Comparison of ENCODE assay signal across 12 cellular contexts in the genomic region with DNA sequence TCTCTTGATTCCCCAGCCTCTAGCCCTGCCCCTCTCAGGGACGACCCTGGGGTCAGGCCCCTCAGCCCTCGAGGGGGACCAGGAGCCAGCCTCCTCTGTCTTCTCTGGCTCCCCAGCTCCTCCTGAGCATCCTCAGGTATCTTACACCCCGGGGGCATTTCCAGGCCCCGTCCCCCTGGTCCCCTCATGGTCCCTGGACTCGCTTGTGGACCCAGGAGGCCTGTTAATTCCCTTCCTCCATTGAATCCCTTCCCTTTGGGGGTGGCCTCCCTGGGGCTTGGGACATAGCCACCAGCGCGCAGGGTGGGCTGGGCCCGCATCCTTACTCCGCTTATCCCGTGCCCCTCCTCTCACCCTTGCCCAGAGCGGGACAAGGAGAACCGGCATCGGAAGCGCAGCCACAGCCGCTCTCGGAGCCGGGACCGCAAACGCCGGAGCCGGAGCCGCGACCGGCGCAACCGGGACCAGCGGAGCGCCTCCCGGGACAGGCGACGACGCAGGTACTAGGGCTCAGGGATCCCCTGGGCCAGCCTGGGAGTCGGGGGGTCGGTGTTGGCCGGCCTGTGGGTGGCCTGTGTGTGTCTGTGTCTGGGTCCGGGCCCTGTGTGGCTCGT. TPM values are rescaled to one million over a fixed set of nuclear protein-coding genes. Genes with fewer than 3 reads are reported as not detected.
DNase-seq lines count a peak whose midpoint lies in the region; ATAC-seq and TF ChIP-seq lines count a peak whose summit lies in the region.
"Had no signal": no experiment of that assay in that cellular context is flagged by ENCODE, and none has a peak within 500 bp of the region (broad histone marks: within the 10 kb centered on the region; RNA-seq: fewer than 3 reads in every experiment).

No MANE protein-coding gene starts in this region.

- no peak overlapping the region for H3K18ac ChIP-seq in trophoblast cell (ENCODE audit: low read length)

- peaks cover 12% of the 10 kb centered on the region for H3K79me1 ChIP-seq in trophoblast cell (ENCODE audit: low read length)

- peaks cover 37% of the 10 kb centered on the region for H4K20me1 ChIP-seq in DOHH2 (ENCODE audit: control insufficient read depth, insufficient read depth, low read depth, low read length)

- no peaks in the 10 kb centered on the region for H3K27me3 ChIP-seq in DOHH2 (ENCODE audit: control insufficient read depth, low read length)
- no peaks in the 10 kb centered on the region for H3K27me3 ChIP-seq in NT2/D1 (ENCODE audit: insufficient read depth, insufficient read length)
- no peaks in the 10 kb centered on the region for H3K27me3 ChIP-seq in trophoblast cell (ENCODE audit: insufficient read depth, low read length)
- H3K27me3 ChIP-seq: gastroesophageal sphincter, sigmoid colon had no signal

- TF ChIP-seq CTCF in DOHH2 (IDR thresholded peaks at IDR 0.05; ENCODE audit: low read depth, low read length, poor library complexity, severe bottlenecking) (no peak), chondrocyte (IDR thresholded peaks at IDR 0.05) (no peak)

- peak overlapping the region; percentile 98 for H3K4ac ChIP-seq in trophoblast cell (ENCODE audit: low read depth, low read length)

- H4K8ac ChIP-seq in trophoblast cell (ENCODE audit: low read depth, low read length): no peak overlapping the region

- peaks cover 32% of the 10 kb centered on the region for H3K4me1 ChIP-seq in DOHH2 (ENCODE audit: control insufficient read depth, low read length)
- H3K4me1 ChIP-seq in NT2/D1 (ENCODE audit: insufficient read depth, insufficient read length): peaks cover 13% of the 10 kb centered on the region
- H3K4me1 ChIP-seq in trophoblast cell (ENCODE audit: control insufficient read depth in 1 of 2, insufficient read depth in 2 of 2, low read length in 2 of 2): peaks cover 3 to 10% of the 10 kb centered on the region in 2 experiments

- no peak overlapping the region for H3K14ac ChIP-seq in trophoblast cell (ENCODE audit: low read length)

- no peak for ATAC-seq in GM19467 (IDR thresholded peaks at IDR 0.05; ENCODE audit: unreplicated experiment)
- ATAC-seq: gastroesophageal sphincter had no signal

- peaks cover 91% of the 10 kb centered on the region for H3K36me3 ChIP-seq in DOHH2 (ENCODE audit: control insufficient read depth, low read length)
- peaks cover 81% of the 10 kb centered on the region for H3K36me3 ChIP-seq in NT2/D1 (ENCODE audit: insufficient read depth, insufficient read length, low read length)
- H3K36me3 ChIP-seq in trophoblast cell (ENCODE audit: control insufficient read depth in 1 of 2, insufficient read depth in 2 of 2, low read length in 2 of 2): peaks cover 59 to 64% of the 10 kb centered on the region in 2 experiments

- H3K79me2 ChIP-seq in DOHH2 (ENCODE audit: control insufficient read depth, low read length) (peaks cover 91% of the 10 kb centered on the region), trophoblast cell (ENCODE audit: control insufficient read depth, insufficient read depth, low read length, poor library complexity) (peaks cover 46% of the 10 kb centered on the region)

- H3K9ac ChIP-seq in NT2/D1 (ENCODE audit: insufficient read length, low read depth): peak overlapping the region; percentile 32
- H3K9ac ChIP-seq in trophoblast cell (ENCODE audit: low read length): no peak overlapping the region

- H2AK5ac ChIP-seq in trophoblast cell (ENCODE audit: low read length): no peak overlapping the region

- no peak overlapping the region for H4K91ac ChIP-seq in trophoblast cell (ENCODE audit: low read depth, low read length)

- WGBS in trophoblast cell (ENCODE audit: extremely low coverage, insufficient coverage, insufficient read length): no CpG with 5 or more reads among the region's 37 CpGs

- H3K4me3 Mint-ChIP-seq in chondrocyte (ENCODE audit: unreplicated experiment): no peak overlapping the region

- peak overlapping the region; percentile 80 for H3K4me3 ChIP-seq in DOHH2 (ENCODE audit: low read length)
- H3K4me3 ChIP-seq in NT2/D1 (ENCODE audit: insufficient read length, low read depth): no peak overlapping the region
- no peak overlapping the region for H3K4me3 ChIP-seq in trophoblast cell (ENCODE audit: low read depth, low read length)
- H3K4me3 ChIP-seq: gastroesophageal sphincter, sigmoid colon had no signal

- H3K23ac ChIP-seq in trophoblast cell (ENCODE audit: low read length): no peak overlapping the region

- peaks cover 36% of the 10 kb centered on the region for H3K4me1 Mint-ChIP-seq in chondrocyte (ENCODE audit: low read depth)

- H2AFZ ChIP-seq in trophoblast cell (ENCODE audit: insufficient read depth, low read length, poor library complexity): no peak overlapping the region

- H3K27me3 Mint-ChIP-seq in chondrocyte (ENCODE audit: low read depth): no peaks in the 10 kb centered on the region

- no peaks in the 10 kb centered on the region for H3F3A ChIP-seq in DOHH2 (ENCODE audit: control insufficient read depth, insufficient read depth)

- H3K27ac ChIP-seq in DOHH2 (ENCODE audit: low read depth, low read length): no peak overlapping the region; the same call in 1 of the 2 replicates
- no peak overlapping the region for H3K27ac ChIP-seq in trophoblast cell (ENCODE audit: low read depth, low read length)
- H3K27ac ChIP-seq: gastroesophageal sphincter, sigmoid colon had no signal

- no peak overlapping the region for H3K27ac Mint-ChIP-seq in chondrocyte (ENCODE audit: unreplicated experiment)

- H3K9me2 ChIP-seq in DOHH2 (replicated peaks; ENCODE audit: control insufficient read depth, low read length): no peaks in the 10 kb centered on the region

- no peak overlapping the region for H2BK120ac ChIP-seq in trophoblast cell (ENCODE audit: insufficient read depth, low read length, poor library complexity)

- peaks cover 19% of the 10 kb centered on the region for H3K36me3 Mint-ChIP-seq in chondrocyte (ENCODE audit: low read depth)

- DNase-seq in NT2/D1 (ENCODE audit: low read depth, low spot score) (no peak), chondrocyte (ENCODE audit: low spot score) (peak; percentile 70), trophoblast cell (no peak), SIG-M5 (lab: John Stamatoyannopoulos, UW) (no peak), HuH-7.5 (ENCODE audit: low spot score) (no peak)
- DNase-seq: DMS 273 treated with DMSO at 0.1 percent for 48 hours, kidney glomerular epithelial cell, NCI-H1417, sigmoid colon had no signal

- no peak overlapping the region for H2BK12ac ChIP-seq in trophoblast cell (ENCODE audit: low read length)

- H3K4me2 ChIP-seq in DOHH2 (ENCODE audit: low read length) (peak overlapping the region; percentile 85), trophoblast cell (ENCODE audit: low read length) (no peak overlapping the region)

- no peak overlapping the region for H4K12ac ChIP-seq in trophoblast cell (ENCODE audit: low read depth, low read length)

- H3K9me3 ChIP-seq in DOHH2 (ENCODE audit: control insufficient read depth, insufficient read depth, low read length): no peaks in the 10 kb centered on the region
- H3K9me3 ChIP-seq in NT2/D1 (ENCODE audit: insufficient read depth, low read length): no peaks in the 10 kb centered on the region
- peaks cover 1% of the 10 kb centered on the region for H3K9me3 ChIP-seq in trophoblast cell (ENCODE audit: insufficient read depth, low read depth, low read length)
- H3K9me3 ChIP-seq: gastroesophageal sphincter, sigmoid colon had no signal

- no peak overlapping the region for H2BK5ac ChIP-seq in trophoblast cell (ENCODE audit: low read depth, low read length, poor library complexity)

- H3K9me3 Mint-ChIP-seq in chondrocyte (ENCODE audit: low read depth): no peaks in the 10 kb centered on the region

RNA-seq across cellular contexts. Expression of a gene that starts 4.1 kb away (rescaled TPM):
- 119 to 137 TPM (median 129 TPM) in 3 replicates for total RNA-seq in chondrocyte
- polyA plus RNA-seq in trophoblast cell (2013): 128 and 132 TPM in 2 replicates

RNA-seq across cellular contexts. Expression of a gene that starts 10.9 kb away (rescaled TPM):
- 20.9 to 26.5 TPM (median 23.5 TPM) in 3 replicates for total RNA-seq in chondrocyte
- polyA plus RNA-seq in trophoblast cell (2013): 14.4 and 14.6 TPM in 2 replicates

RNA-seq across cellular contexts. Expression of a gene that starts 15.5 kb away (rescaled TPM):
- total RNA-seq in chondrocyte: 20.8 to 24.7 TPM (median 24.2 TPM) in 3 replicates
- polyA plus RNA-seq in trophoblast cell (2013): 27.4 and 27.9 TPM in 2 replicates

RNA-seq across cellular contexts. Expression of a gene that starts 16.1 kb away (rescaled TPM):
- 105 to 127 TPM (median 124 TPM) in 3 replicates for total RNA-seq in chondrocyte
- polyA plus RNA-seq in trophoblast cell (2013): 99.8 and 104 TPM in 2 replicates

RNA-seq across cellular contexts. Expression of a gene that starts 18.2 kb away (rescaled TPM):
- 42.3 to 59.8 TPM (median 45.0 TPM) in 3 replicates for total RNA-seq in chondrocyte
- polyA plus RNA-seq in trophoblast cell (2013): 24.2 and 24.6 TPM in 2 replicates
